ENCODE assay signal across 8 cellular contexts in the genomic region with DNA sequence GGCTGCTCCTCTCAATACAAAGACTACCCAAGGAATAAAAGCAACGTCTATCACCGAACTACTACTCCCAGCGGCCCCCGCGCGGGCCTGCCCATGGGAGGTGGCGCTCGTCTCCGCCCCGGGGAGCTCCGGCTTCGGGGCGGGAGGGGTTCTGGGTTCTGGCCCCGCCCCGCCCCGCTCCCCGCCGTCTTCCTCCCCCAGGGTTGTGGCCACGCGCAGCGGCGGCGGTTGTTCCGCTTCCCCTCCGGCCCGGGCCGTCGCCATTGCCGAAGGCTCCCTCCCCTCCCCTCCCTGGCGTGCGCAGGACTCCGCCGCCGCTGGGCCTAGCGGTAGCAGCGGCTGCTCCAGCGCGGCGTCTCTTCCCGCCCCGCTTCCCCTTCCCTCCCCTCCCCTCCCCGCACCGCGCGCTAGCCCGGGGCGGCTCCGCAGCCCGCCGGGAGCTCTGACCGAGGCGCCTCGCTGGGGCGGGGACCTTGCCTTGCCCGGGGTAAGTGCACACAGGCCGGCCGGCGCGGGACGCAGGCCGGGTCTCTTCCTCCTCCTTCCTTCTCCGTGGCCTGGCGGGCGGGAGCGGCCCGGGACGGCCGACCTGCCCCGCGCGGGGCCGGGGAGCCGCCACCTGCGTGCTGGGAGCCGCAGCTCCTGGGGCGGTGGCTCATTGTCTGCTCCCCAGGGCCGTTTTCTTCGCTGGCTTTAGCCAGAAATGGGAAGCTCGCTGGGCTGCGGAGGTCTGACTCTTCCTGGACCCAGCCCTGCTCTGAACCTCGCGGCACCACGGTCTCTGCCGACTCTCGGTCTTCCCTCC. TPM values are rescaled to one million over a fixed set of nuclear protein-coding genes. Genes with fewer than 3 reads are reported as not detected.
A peak's percentile ranks its signal among the peaks of the same experiment; 100 is the strongest.
DNase-seq lines count a peak whose midpoint lies in the region; TF ChIP-seq lines count a peak whose summit lies in the region.

Gene PAK2 (plus strand): TSS at position 187 of the 805 bp plus-strand sequence. CDS start 42,790 bp downstream, outside the sequence.

- peaks cover 5% of the 10 kb centered on the region; the same call in 1 of the 2 replicates for H4K20me1 ChIP-seq in GM23248 (ENCODE audit: insufficient read depth)

- no peaks in the 10 kb centered on the region for H3K9me2 ChIP-seq in GM23248 (ENCODE audit: insufficient read depth)

- no peak for TF ChIP-seq CTCF in LNCaP clone FGC (IDR thresholded peaks at IDR 0.05; ENCODE audit: control insufficient read depth, extremely low read depth, insufficient read depth)
- TF ChIP-seq CTCF in esophagus muscularis mucosa (IDR thresholded peaks at IDR 0.05), result peak in 1 of 3 experiments; percentile 7

- H3K9ac ChIP-seq in GM23248 (peak within 1 kb of the TSS; percentile 99), muscle layer of colon (ENCODE audit: low read length) (peak within 1 kb of the TSS; percentile 91)

- H3K27ac ChIP-seq in GM23248 (peak within 1 kb of the TSS; percentile 99), esophagus muscularis mucosa (replicated peaks in 1 of 4) (peak within 1 kb of the TSS; percentile 95 to 99 (median 97)), muscle layer of colon (ENCODE audit: low read depth, low read length) (peak within 1 kb of the TSS; percentile 97)

- H2AFZ ChIP-seq in GM23248, result peak within 1 kb of the TSS; percentile 73

- 0 to 1% methylated on average over 38 to 60 of the region's 85 CpGs for WGBS in GM23248 (ENCODE audit: low coverage in 1 of 2, low lambda C conversion rate in 2 of 2, missing lambda C conversion rate in 2 of 2), 2 experiments
- WGBS in esophagus muscularis mucosa, result under 1% methylated on average over 40 of the region's 85 CpGs

- H3K9me3 ChIP-seq in GM23248 (ENCODE audit: low read depth), result no peaks in the 10 kb centered on the region
- no peaks in the 10 kb centered on the region for H3K9me3 ChIP-seq in esophagus muscularis mucosa
- no peaks in the 10 kb centered on the region for H3K9me3 ChIP-seq in muscle layer of colon (ENCODE audit: low read length)

- in situ Hi-C loops in GM23248 (cut with MboI), result no loop called here

- TF ChIP-seq EP300 in esophagus muscularis mucosa (IDR thresholded peaks at IDR 0.05), result no peak

- peaks cover 49% of the 10 kb centered on the region for H3K79me2 ChIP-seq in GM23248 (ENCODE audit: insufficient read depth)

- H3K27me3 ChIP-seq in GM23248 (replicated peaks; ENCODE audit: insufficient read depth), result no peaks in the 10 kb centered on the region
- no peaks in the 10 kb centered on the region for H3K27me3 ChIP-seq in esophagus muscularis mucosa
- H3K27me3 ChIP-seq in muscle layer of colon (ENCODE audit: control insufficient read depth in 1 of 2, insufficient read depth in 2 of 2, low read length in 2 of 2), result no peaks in the 10 kb centered on the region

- peak; percentile 49 for TF ChIP-seq POLR2A in esophagus muscularis mucosa (IDR thresholded peaks at IDR 0.05; ENCODE audit: low read depth)

- peak; percentile 76 for DNase-seq in DMS79 (lab: John Stamatoyannopoulos, UW)
- DNase-seq in GM23248, result peak; percentile 96
- DNase-seq in LNCaP clone FGC (ENCODE audit: low read depth), result peak; percentile 40
- DNase-seq in RPMI7951 (ENCODE audit: low read depth), result peak; percentile 90
- DNase-seq in activated T-helper 1 cell treated with Interleukin-2 at 50 U/mL for 16 hours (ENCODE audit: low read depth), result peak; percentile 87
- peak; percentile 96 for DNase-seq in esophagus muscularis mucosa (ENCODE audit: extremely low spot score)
- peak; percentile 76 to 78 for DNase-seq in stimulated activated CD8-positive, alpha-beta memory T cell treated with anti-CD3 and anti-CD28 coated beads, Interleukin-7, amount 100 ng/mL, for 1 hour (ENCODE audit: low read depth in 2 of 2)

- 0 out of 2 replicates have a peak, but pooled peaks cover under 1% of the 10 kb centered on the region for H3K36me3 ChIP-seq in GM23248 (ENCODE audit: low read depth)
- peaks cover 0 to under 1% (median 0%) of the 10 kb centered on the region in 4 donors for H3K36me3 ChIP-seq in esophagus muscularis mucosa
- H3K36me3 ChIP-seq in muscle layer of colon (ENCODE audit: insufficient read depth, low read length), result no peaks in the 10 kb centered on the region

- peaks cover 19% of the 10 kb centered on the region for H3F3A ChIP-seq in GM23248 (ENCODE audit: insufficient read depth)

- peaks cover 7% of the 10 kb centered on the region for H3K4me1 ChIP-seq in GM23248 (ENCODE audit: insufficient read depth)
- H3K4me1 ChIP-seq in esophagus muscularis mucosa, result peaks cover 17 to 42% (median 36%) of the 10 kb centered on the region in 4 donors
- peaks cover 13% of the 10 kb centered on the region for H3K4me1 ChIP-seq in muscle layer of colon (ENCODE audit: insufficient read depth, low read length)

- intact Hi-C loops in esophagus muscularis mucosa (cut with DNase I), result loop anchor here (2.0 kb wide), 1 partner anchor 27 kb away; the partner anchor contains the start of genes CEP19 and PIGX

- H3K4me2 ChIP-seq in GM23248 (ENCODE audit: unreplicated experiment), result peak within 1 kb of the TSS; percentile 93

- H3K4me3 ChIP-seq in GM23248, result peak within 1 kb of the TSS; percentile 97
- H3K4me3 ChIP-seq in LNCaP clone FGC (ENCODE audit: low read depth, low read length), result peak within 1 kb of the TSS; percentile 71
- H3K4me3 ChIP-seq in esophagus muscularis mucosa, result peak within 1 kb of the TSS; percentile 68 to 97 (median 90)
- peak within 1 kb of the TSS; percentile 80 to 91 for H3K4me3 ChIP-seq in muscle layer of colon (ENCODE audit: low read depth in 1 of 2, low read length in 2 of 2)

RNA-seq across cellular contexts. Expression of gene PAK2, which starts in this region (rescaled TPM):
- total RNA-seq in GM23248 (2014; rRNA removed; shearing (Covaris generic)), result 22.6 and 24.4 TPM in 2 replicates
- 29.4 and 30.5 TPM in 2 replicates for polyA plus RNA-seq in GM23248 (2016; fragmentation: Nextera tagmentation; extraction: Ambion mirVana)
- 37.7 and 45.5 TPM in 2 replicates for total RNA-seq in RPMI7951 (2014; rRNA removed; shearing (Covaris generic))
- 10 to 100 TPM; 47.2 to 52.4 (median 51.6) TPM for total RNA-seq in esophagus muscularis mucosa

Comparison
In these comparisons a context has a peak if more than half of its experiments do, and no peak if none do; other contexts are left out.
1. Peak in every context shown above with its lines: DNase-seq, H3K4me3 ChIP-seq and H3K27ac ChIP-seq.
2. DNase-seq: peak in every context shown above with its lines; median percentile 96 in GM23248; 96 in esophagus muscularis mucosa; 90 in RPMI7951; 87 in activated T-helper 1 cell treated with Interleukin-2 at 50 U/mL for 16 hours; 77 in stimulated activated CD8-positive, alpha-beta memory T cell treated with anti-CD3 and anti-CD28 coated beads, Interleukin-7, amount 100 ng/mL, for 1 hour; 76 in DMS79; 40 in LNCaP clone FGC.